Comparison of ENCODE assay signal across 1 cellular context in genomic region chr4:2353222-2354107, GRCh38.
TF ChIP-seq lines count a peak whose summit lies in the region.

No MANE protein-coding gene starts in this region.

TF ChIP-seq in SK-N-SH, 30 proteins besides CTCF, POLR2A, EP300 and RAD21 (continued from another document):
- TF ChIP-seq, protein P1, sequence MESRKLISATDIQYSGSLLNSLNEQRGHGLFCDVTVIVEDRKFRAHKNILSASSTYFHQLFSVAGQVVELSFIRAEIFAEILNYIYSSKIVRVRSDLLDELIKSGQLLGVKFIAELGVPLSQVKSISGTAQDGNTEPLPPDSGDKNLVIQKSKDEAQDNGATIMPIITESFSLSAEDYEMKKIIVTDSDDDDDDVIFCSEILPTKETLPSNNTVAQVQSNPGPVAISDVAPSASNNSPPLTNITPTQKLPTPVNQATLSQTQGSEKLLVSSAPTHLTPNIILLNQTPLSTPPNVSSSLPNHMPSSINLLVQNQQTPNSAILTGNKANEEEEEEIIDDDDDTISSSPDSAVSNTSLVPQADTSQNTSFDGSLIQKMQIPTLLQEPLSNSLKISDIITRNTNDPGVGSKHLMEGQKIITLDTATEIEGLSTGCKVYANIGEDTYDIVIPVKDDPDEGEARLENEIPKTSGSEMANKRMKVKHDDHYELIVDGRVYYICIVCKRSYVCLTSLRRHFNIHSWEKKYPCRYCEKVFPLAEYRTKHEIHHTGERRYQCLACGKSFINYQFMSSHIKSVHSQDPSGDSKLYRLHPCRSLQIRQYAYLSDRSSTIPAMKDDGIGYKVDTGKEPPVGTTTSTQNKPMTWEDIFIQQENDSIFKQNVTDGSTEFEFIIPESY (IDR thresholded peaks at IDR 0.05; ENCODE audit: borderline replicate concordance, low read depth), result no peak
- TF ChIP-seq RCOR1 (IDR thresholded peaks at IDR 0.05; ENCODE audit: low read length) (no peak), YY1 (IDR thresholded peaks at IDR 0.05; ENCODE audit: low read depth) (no peak), TEAD4 (IDR thresholded peaks at IDR 0.05; ENCODE audit: borderline replicate concordance, insufficient read depth) (no peak)
TF ChIP-seq in SK-N-SH: peak in this region for 0.
